11 cellular contexts compared by ENCODE assay signal in genomic region chr9:135437259-135437658, GRCh38.
"Had no signal": no experiment of that assay in that cellular context is flagged by ENCODE, and none has a peak within 500 bp of the region (broad histone marks: within the 10 kb centered on the region; RNA-seq: fewer than 3 reads in every experiment).

No MANE protein-coding gene starts in this region.

- H3K36me3 ChIP-seq: HAP-1 had no signal

- H2AFZ ChIP-seq: GM23248, GM23338 had no signal

- H3K9me3 ChIP-seq: HAP-1 had no signal

- ATAC-seq: GM23338, HCT116 had no signal

- FAIRE-seq: H1, H54 had no signal

- H3K4me1 ChIP-seq: HAP-1 had no signal

- DNase-seq: GM23248, GOT3, H7, H9, HCEC 1CT, HFFc6 had no signal

- H3K9ac ChIP-seq: GM23248 had no signal

- H3K27ac ChIP-seq: GM23248 had no signal

- H3K4me3 ChIP-seq: GM23248, GM23338, HAP-1 had no signal

- H3K4me2 ChIP-seq: GM23338 had no signal
